ENCODE assay signal across 12 cellular contexts in the genomic region with DNA sequence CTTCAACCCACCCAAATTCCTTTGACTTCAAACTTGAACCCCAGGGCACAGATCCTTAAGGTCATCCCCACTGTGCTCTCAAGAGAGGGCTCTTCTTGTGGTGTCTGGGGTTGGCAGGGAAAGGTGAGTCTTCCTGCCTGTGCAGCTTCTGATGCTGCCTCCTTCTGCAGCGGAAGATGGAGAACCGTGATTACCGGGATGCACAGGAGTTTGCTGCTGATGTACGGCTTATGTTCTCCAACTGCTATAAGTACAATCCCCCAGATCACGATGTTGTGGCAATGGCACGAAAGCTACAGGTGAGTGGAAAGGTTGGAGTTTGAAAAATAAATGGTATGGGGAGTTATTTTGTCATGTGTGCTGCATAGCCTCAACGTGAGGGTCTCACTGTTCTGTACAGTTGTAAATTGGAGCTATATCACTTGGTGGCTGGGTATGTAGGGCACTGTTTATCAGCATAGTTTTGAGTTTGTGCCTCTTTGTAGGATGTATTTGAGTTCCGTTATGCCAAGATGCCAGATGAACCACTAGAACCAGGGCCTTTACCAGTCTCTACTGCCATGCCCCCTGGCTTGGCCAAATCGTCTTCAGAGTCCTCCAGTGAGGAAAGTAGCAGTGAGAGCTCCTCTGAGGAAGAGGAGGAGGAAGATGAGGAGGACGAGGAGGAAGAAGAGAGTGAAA. TPM values are rescaled to one million over a fixed set of nuclear protein-coding genes. Genes with fewer than 3 reads are reported as not detected.
DNase-seq lines count a peak whose midpoint lies in the region; ATAC-seq, FAIRE-seq and TF ChIP-seq lines count a peak whose summit lies in the region.
"Had no signal": no experiment of that assay in that cellular context is flagged by ENCODE, and none has a peak within 500 bp of the region (broad histone marks: within the 10 kb centered on the region; RNA-seq: fewer than 3 reads in every experiment).

No MANE protein-coding gene starts in this region.

- BruUV-seq in IMR-90 (replicated peaks; lab: Mats Ljungman, UMichigan) = no TSS peak
- BruUV-seq in K562 (replicated peaks; lab: Mats Ljungman, UMichigan) = no TSS peak

- H3K27ac ChIP-seq in CD4-positive, alpha-beta T cell (ENCODE audit: low read depth, low read length) = no peak overlapping the region
- H3K27ac ChIP-seq in IMR-90 (ENCODE audit: insufficient read depth, low read length) = no peak overlapping the region
- H3K27ac ChIP-seq in K562 (ENCODE audit: extremely low read depth, low read depth, low read length) = no peak overlapping the region
- no peak overlapping the region for H3K27ac ChIP-seq in neural progenitor cell
- H3K27ac ChIP-seq in vagina = no peak overlapping the region

- no peaks in the 10 kb centered on the region for H3K27me3 Mint-ChIP-seq in CD4-positive, alpha-beta T cell
- peaks cover 17% of the 10 kb centered on the region for H3K27me3 Mint-ChIP-seq in neural progenitor cell (ENCODE audit: insufficient read depth, low read depth)

- H4K20me1 ChIP-seq in IMR-90 (ENCODE audit: insufficient read depth, low read length) (peaks cover 98% of the 10 kb centered on the region), K562 (replicated peaks; ENCODE audit: control insufficient read depth, insufficient read depth, low read length) (peaks cover 78% of the 10 kb centered on the region), neural progenitor cell (ENCODE audit: low read depth) (peaks cover 99% of the 10 kb centered on the region)

- no peak for ATAC-seq in CD4-positive, alpha-beta T cell (ENCODE audit: poor library complexity)
- ATAC-seq in IMR-90 (ENCODE audit: low read depth) (no peak), K562 (no peak), GM18873 (IDR thresholded peaks at IDR 0.05; ENCODE audit: low FRiP score, unreplicated experiment) (no peak)

- no peak overlapping the region for H3K56ac ChIP-seq in IMR-90 (ENCODE audit: extremely low read depth, insufficient read depth, low read length)

- H3K9me1 ChIP-seq in IMR-90 (ENCODE audit: insufficient read depth, low read length) (peaks cover 9% of the 10 kb centered on the region), K562 (ENCODE audit: control insufficient read depth, insufficient read depth, low read length) (peaks cover 22% of the 10 kb centered on the region)

- H3K9me3 ChIP-seq in CD4-positive, alpha-beta T cell (ENCODE audit: control insufficient read depth, low read length) = no peaks in the 10 kb centered on the region
- H3K9me3 ChIP-seq in IMR-90 (ENCODE audit: control insufficient read depth, insufficient read depth, low read length) = no peaks in the 10 kb centered on the region
- H3K9me3 ChIP-seq in K562 (replicated peaks; ENCODE audit: control insufficient read depth, insufficient read depth, low read depth, low read length) = no peaks in the 10 kb centered on the region
- no peaks in the 10 kb centered on the region for H3K9me3 ChIP-seq in neural progenitor cell (ENCODE audit: low read depth)
- H3K9me3 ChIP-seq in vagina = no peaks in the 10 kb centered on the region
- H3K9me3 ChIP-seq: transverse colon had no signal

- H3K27me3 ChIP-seq in CD4-positive, alpha-beta T cell (ENCODE audit: control insufficient read depth, insufficient read depth, low read length) = no peaks in the 10 kb centered on the region
- no peaks in the 10 kb centered on the region for H3K27me3 ChIP-seq in IMR-90 (ENCODE audit: control insufficient read depth, insufficient read depth, low read length)
- no peaks in the 10 kb centered on the region for H3K27me3 ChIP-seq in K562 (ENCODE audit: control insufficient read depth in 2 of 2, insufficient read depth in 2 of 2, low read length in 2 of 2)
- no peaks in the 10 kb centered on the region for H3K27me3 ChIP-seq in neural progenitor cell
- no peaks in the 10 kb centered on the region for H3K27me3 ChIP-seq in vagina
- H3K27me3 ChIP-seq: transverse colon had no signal

- H3K79me2 ChIP-seq in K562 (ENCODE audit: control insufficient read depth, insufficient read depth, low read length) (peaks cover 64% of the 10 kb centered on the region), neural progenitor cell (ENCODE audit: low read depth) (peaks cover 84% of the 10 kb centered on the region)

- peaks cover 75% of the 10 kb centered on the region for H3K36me3 ChIP-seq in IMR-90 (ENCODE audit: control insufficient read depth, insufficient read depth, low read length)
- peaks cover 98% of the 10 kb centered on the region for H3K36me3 ChIP-seq in K562 (ENCODE audit: control insufficient read depth, insufficient read depth, low read length)
- H3K36me3 ChIP-seq in neural progenitor cell = peaks cover 55% of the 10 kb centered on the region
- peaks cover 0 to 85% of the 10 kb centered on the region in 2 donors for H3K36me3 ChIP-seq in vagina

- CTCF ChIA-PET in CD4-positive, alpha-beta T cell (lab: Charles Lee) = interaction anchor here (13.1 kb wide), 1 partner anchor 21 kb away, joined by 177 read pairs; the partner anchor contains the start of gene HLA-DMA
- CTCF ChIA-PET in IMR-90 (lab: Yijun Ruan, JAX) (interaction anchor here (1.9 kb wide), 1 partner anchor 91 kb away, joined by 4 read pairs; no protein-coding TSS in a partner anchor), K562 (lab: Yijun Ruan, JAX; ENCODE audit: low intra/inter-chr PET ratio) (no interaction called here)

- intact Hi-C loops in CD4-positive, alpha-beta T cell (cut with DNase I, micrococcal nuclease) = no loop called here
- intact Hi-C loops in IMR-90 (cut with micrococcal nuclease) (no loop called here), K562 (cut with micrococcal nuclease) (no loop called here), vagina (cut with DNase I) (loop anchor here (10.0 kb wide), 1 partner anchor 1003 kb away; the partner anchor contains the start of gene DXO)

- H2BK15ac ChIP-seq in IMR-90 (ENCODE audit: low read depth, low read length) = no peak overlapping the region

- H3F3A ChIP-seq in neural progenitor cell (ENCODE audit: low read depth) = peaks cover 97% of the 10 kb centered on the region

- H4K5ac ChIP-seq in IMR-90 (ENCODE audit: low read depth, low read length) = no peak overlapping the region

- no peak overlapping the region for H2BK5ac ChIP-seq in IMR-90 (ENCODE audit: low read depth, low read length, poor library complexity, severe bottlenecking)

- H3K18ac ChIP-seq in IMR-90 (ENCODE audit: low read depth, low read length) = no peak overlapping the region

- H3K9ac ChIP-seq in IMR-90 (ENCODE audit: low read depth, low read length) = no peak overlapping the region
- no peak overlapping the region; a peak in 1 of 4 replicates for H3K9ac ChIP-seq in K562 (ENCODE audit: insufficient read depth in 1 of 2, low read depth in 2 of 2, low read length in 2 of 2)
- H3K9ac ChIP-seq in neural progenitor cell = no peak overlapping the region

- H3K4me1 ChIP-seq in IMR-90 (ENCODE audit: control insufficient read depth, insufficient read depth, low read length) (peaks cover 6% of the 10 kb centered on the region; the same call in 1 of the 2 replicates), K562 (replicated peaks in 1 of 2; ENCODE audit: control insufficient read depth in 2 of 2, insufficient read depth in 2 of 2, low read length in 2 of 2) (peaks cover 9 to 12% of the 10 kb centered on the region in 2 experiments; a peak in 4 of 5 replicates), neural progenitor cell (peaks cover 12% of the 10 kb centered on the region), vagina (peaks cover 76% of the 10 kb centered on the region)

- H3K4me2 ChIP-seq in IMR-90 (ENCODE audit: low read depth, low read length) (peak overlapping the region; percentile 11; the same call in 1 of the 2 replicates), K562 (ENCODE audit: insufficient read depth, low read length) (no peak overlapping the region), neural progenitor cell (no peak overlapping the region)

- 67% methylated on average over 3 of the region's 10 CpGs; no CpG with 5 or more reads in 1 of the 2 experiments for WGBS in IMR-90 (ENCODE audit: extremely low coverage in 2 of 2, insufficient read length in 1 of 2), 2 experiments
- WGBS in K562 (ENCODE audit: insufficient coverage, low coverage, missing lambda C conversion rate) = 91% methylated on average over 10 of the region's 10 CpGs

- dilution Hi-C loops in IMR-90 (cut with HindIII; ENCODE audit: low sequenced_read_pairs, unreplicated experiment) = no loop called here

- no peak for TF ChIP-seq EP300 in K562 (IDR thresholded peaks at IDR 0.05; ENCODE audit: low read length)

- peaks cover 100% of the 10 kb centered on the region for H3K36me3 Mint-ChIP-seq in CD4-positive, alpha-beta T cell (ENCODE audit: low read depth)
- peaks cover 82% of the 10 kb centered on the region for H3K36me3 Mint-ChIP-seq in neural progenitor cell

- no peak overlapping the region for H2AK9ac ChIP-seq in IMR-90 (replicated peaks; ENCODE audit: low read depth, low read length, poor library complexity)

- no peak overlapping the region for H3K14ac ChIP-seq in IMR-90 (replicated peaks; ENCODE audit: low read depth, low read length)

- H3K4me1 Mint-ChIP-seq in CD4-positive, alpha-beta T cell (ENCODE audit: low read depth) = peaks cover 44% of the 10 kb centered on the region
- peaks cover 32% of the 10 kb centered on the region for H3K4me1 Mint-ChIP-seq in neural progenitor cell

- no peak for TF ChIP-seq POLR2A in IMR-90 (IDR thresholded peaks at IDR 0.05; ENCODE audit: low read depth, low read length)
- TF ChIP-seq POLR2A in K562 (conservative IDR thresholded peaks at IDR 0.05) = no peak
- no peak for TF ChIP-seq POLR2A in vagina (IDR thresholded peaks at IDR 0.05)

- peak overlapping the region; percentile 14; the same call in 1 of the 2 replicates for H3K23ac ChIP-seq in IMR-90 (ENCODE audit: low read depth, low read length)

- H2BK20ac ChIP-seq in IMR-90 (ENCODE audit: low read depth, low read length) = no peak overlapping the region

- no peak overlapping the region for H2AFZ ChIP-seq in IMR-90 (replicated peaks; ENCODE audit: low read length, poor library complexity)
- no peak overlapping the region for H2AFZ ChIP-seq in K562 (ENCODE audit: low read depth, low read length)
- H2AFZ ChIP-seq in neural progenitor cell (replicated peaks) = no peak overlapping the region

- no peak overlapping the region for H2BK120ac ChIP-seq in IMR-90 (ENCODE audit: low read depth, low read length)

- no peak overlapping the region for H4K8ac ChIP-seq in IMR-90 (ENCODE audit: low read depth in 2 of 2, low read length in 2 of 2)

- H2AK5ac ChIP-seq in IMR-90 (ENCODE audit: low read depth, low read length) = no peak overlapping the region

- no peaks in the 10 kb centered on the region for H3K9me3 Mint-ChIP-seq in CD4-positive, alpha-beta T cell
- no peaks in the 10 kb centered on the region for H3K9me3 Mint-ChIP-seq in neural progenitor cell

- no peak for TF ChIP-seq CTCF in CD4-positive, alpha-beta T cell (IDR thresholded peaks at IDR 0.05)
- TF ChIP-seq CTCF in IMR-90 (conservative IDR thresholded peaks at IDR 0.05; ENCODE audit: low read depth, low read length) (no peak), K562 (IDR thresholded peaks at IDR 0.05 in 2 of 3, conservative IDR thresholded peaks at IDR 0.05 in 1 of 3; ENCODE audit: insufficient read depth in 2 of 3, low read depth in 1 of 3, low read length in 3 of 3) (no peak), neural progenitor cell (IDR thresholded peaks at IDR 0.05) (no peak), vagina (IDR thresholded peaks at IDR 0.05) (no peak)

- DNase-seq in CD4-positive, alpha-beta T cell = no peak
- DNase-seq in IMR-90 = no peak
- DNase-seq in K562 (ENCODE audit: extremely low read depth in 1 of 4, low spot score in 3 of 4) = no peak
- no peak for DNase-seq in neural progenitor cell (ENCODE audit: low spot score)
- DNase-seq in vagina (ENCODE audit: extremely low spot score in 2 of 2) = no peak
- DNase-seq in SK-N-DZ (ENCODE audit: low spot score) = no peak
- DNase-seq: activated gamma-delta T cell treated with Interleukin-2 at 50 U/mL for 16 hours, NCI-H187, transverse colon had no signal

- peak overlapping the region; percentile 29 for H3K27ac Mint-ChIP-seq in CD4-positive, alpha-beta T cell
- no peak overlapping the region for H3K27ac Mint-ChIP-seq in neural progenitor cell

- POLR2A ChIA-PET in CD4-positive, alpha-beta T cell (lab: Charles Lee) = interaction anchor here (0.7 to 12.1 kb wide), 5 partner anchors 9 to 132 kb away, joined by 3 to 325 read pairs (median 7); partner anchors contain the start of genes BRD2, HLA-DMA and HLA-DMB
- POLR2A ChIA-PET in IMR-90 (lab: Charles Lee; ENCODE audit: unreplicated experiment) = no interaction called here
- POLR2A ChIA-PET in K562 (lab: Yijun Ruan, JAX) = interaction anchor here (0.6 to 13.4 kb wide), 5 partner anchors 7 to 853 kb away, joined by 3 to 384 read pairs (median 4); partner anchors contain the start of gene HLA-DMA

- no peak overlapping the region for H3K4me3 Mint-ChIP-seq in CD4-positive, alpha-beta T cell
- H3K4me3 Mint-ChIP-seq in neural progenitor cell = peak overlapping the region; percentile 39

- no peak overlapping the region for H3K4ac ChIP-seq in IMR-90 (ENCODE audit: low read depth, low read length)

- peaks cover 42 to 57% of the 10 kb centered on the region in 2 experiments for H3K79me1 ChIP-seq in IMR-90 (ENCODE audit: low read depth in 1 of 2, low read length in 2 of 2)

- H3K4me3 ChIP-seq in IMR-90 (ENCODE audit: insufficient read depth, low read depth, low read length) (no peak overlapping the region), K562 (no peak overlapping the region), neural progenitor cell (no peak overlapping the region), vagina (no peak overlapping the region)
- H3K4me3 ChIP-seq: transverse colon had no signal

- in situ Hi-C loops in IMR-90 (cut with MboI; ENCODE audit: low sequenced_read_pairs) (loop anchor here (5.0 kb wide), 1 partner anchor 40 kb away; no protein-coding TSS in a partner anchor), K562 (cut with MboI) (no loop called here)

- FAIRE-seq in K562 (lab: Jason Lieb, UNC) = no peak
- FAIRE-seq: TTC549 had no signal

- TF ChIP-seq RAD21 in IMR-90 (IDR thresholded peaks at IDR 0.05; ENCODE audit: low read length) (no peak), K562 (CRISPR knock-in tag; conservative IDR thresholded peaks at IDR 0.05 in 1 of 2, IDR thresholded peaks at IDR 0.05 in 1 of 2) (no peak)

- no peak overlapping the region for H4K91ac ChIP-seq in IMR-90 (ENCODE audit: insufficient read depth, low read depth, low read length)

RNA-seq across cellular contexts. Expression of gene BRD2, which starts 9.0 kb away (rescaled TPM):
- 100 to 1,000 TPM; 340 to 378 TPM for total RNA-seq in CD4-positive, alpha-beta T cell
- total RNA-seq in IMR-90 (2012; rRNA removed) (75.8 and 99.5 TPM in 2 replicates), K562 (2014; rRNA removed) (133 and 136 TPM in 2 replicates), K562 (2014; rRNA removed; fragmentation: Illumina TruSeq; extraction: Trizol) (135 and 136 TPM in 2 replicates), K562 (2015; rRNA removed; fragmentation: Illumina TruSeq; extraction: Trizol) (185 and 186 TPM in 2 replicates), K562 (2021) (173 and 181 TPM in 2 replicates), neural progenitor cell (ENCODE audit: low replicate concordance) (202 and 211 TPM in 2 replicates), vagina (125 TPM)
- polyA plus RNA-seq in IMR-90 (2012; rRNA removed) (140 and 144 TPM in 2 replicates), K562 (2011; rRNA removed) (189 and 242 TPM in 2 replicates), K562 (2014; fragmentation: Illumina TruSeq; extraction: Trizol) (211 and 252 TPM in 2 replicates), K562 (2014; fragmentation: Nextera tagmentation; extraction: Ambion mirVana) (100 to 1,000 TPM in 1 of 2 experiments, 10 to 100 TPM in 1; 19.0 to 113 TPM), K562 (2014; rRNA removed) (192 and 194 TPM in 2 replicates)
- polyA plus RNA-seq in IMR-90 (2012; cell fraction: cytosol; rRNA removed) = 50.6 and 64.6 TPM in 2 replicates
- 171 and 486 TPM in 2 replicates for polyA plus RNA-seq in IMR-90 (2012; cell fraction: nucleus; rRNA removed; ENCODE audit: low replicate concordance)
- total RNA-seq in K562 (2011; cell fraction: chromatin; rRNA removed; ENCODE audit: low replicate concordance) = 729 and 883 TPM in 2 replicates
- total RNA-seq in K562 (2011; cell fraction: nucleolus; rRNA removed) = 319 and 374 TPM in 2 replicates
- 421 and 486 TPM in 2 replicates for total RNA-seq in K562 (2011; cell fraction: nucleoplasm; rRNA removed)
- polyA plus RNA-seq in K562 (2011; cell fraction: cytosol; rRNA removed) = 99.8 and 136 TPM in 2 replicates
- polyA plus RNA-seq in K562 (2011; cell fraction: nucleus; rRNA removed) = 407 and 463 TPM in 2 replicates
- polyA plus RNA-seq in K562 (2012) = 164 and 174 TPM in 2 replicates
- 117 and 145 TPM in 2 replicates for polyA minus RNA-seq in K562 (2011; rRNA and poly(A)+ RNA removed)
- polyA minus RNA-seq in K562 (2011; cell fraction: cytosol; rRNA and poly(A)+ RNA removed) = 73.6 and 84.6 TPM in 2 replicates
- polyA minus RNA-seq in K562 (2011; cell fraction: nucleus; rRNA and poly(A)+ RNA removed) = 153 and 260 TPM in 2 replicates
- polyA plus RNA-seq in SK-N-DZ (2014; cell fraction: cytosol; rRNA removed) = 136 and 160 TPM in 2 replicates
- 287 and 301 TPM in 2 replicates for polyA plus RNA-seq in SK-N-DZ (2014; cell fraction: nucleus; rRNA removed)

RNA-seq across cellular contexts. Expression of gene HLA-DMA, which starts 24.5 kb away (rescaled TPM):
- 10 to 100 TPM; 14.4 to 16.5 TPM for total RNA-seq in CD4-positive, alpha-beta T cell
- total RNA-seq in IMR-90 (2012; rRNA removed) (1.7 and 2.3 TPM in 2 replicates), K562 (2014; rRNA removed) (0.23 and 0.33 TPM in 2 replicates), K562 (2014; rRNA removed; fragmentation: Illumina TruSeq; extraction: Trizol) (0.29 and 0.51 TPM in 2 replicates), K562 (2015; rRNA removed; fragmentation: Illumina TruSeq; extraction: Trizol) (0.58 and 0.60 TPM in 2 replicates), K562 (2021) (0.47 and 0.75 TPM in 2 replicates), neural progenitor cell (ENCODE audit: low replicate concordance) (5.1 and 11.9 TPM in 2 replicates), vagina (27.7 TPM)
- polyA plus RNA-seq in IMR-90 (2012; rRNA removed) (8.3 and 8.4 TPM in 2 replicates), K562 (2011; rRNA removed) (0.13 and 0.28 TPM in 2 replicates), K562 (2014; fragmentation: Illumina TruSeq; extraction: Trizol) (0.50 and 0.83 TPM in 2 replicates), K562 (2014; fragmentation: Nextera tagmentation; extraction: Ambion mirVana) (under 1 TPM; 0.18 to 0.78 TPM), K562 (2014; rRNA removed) (0.48 and 1.7 TPM in 2 replicates)
- 9.0 and 11.0 TPM in 2 replicates for polyA plus RNA-seq in IMR-90 (2012; cell fraction: cytosol; rRNA removed)
- polyA plus RNA-seq in IMR-90 (2012; cell fraction: nucleus; rRNA removed; ENCODE audit: low replicate concordance) = 11.8 and 23.1 TPM in 2 replicates
- total RNA-seq in K562 (2011; cell fraction: chromatin; rRNA removed; ENCODE audit: low replicate concordance) = 0.55 and 0.81 TPM in 2 replicates
- total RNA-seq in K562 (2011; cell fraction: nucleolus; rRNA removed) = 0.83 and 0.92 TPM in 2 replicates
- 2.4 and 2.9 TPM in 2 replicates for total RNA-seq in K562 (2011; cell fraction: nucleoplasm; rRNA removed)
- 0.56 and 0.73 TPM in 2 replicates for polyA plus RNA-seq in K562 (2011; cell fraction: cytosol; rRNA removed)
- 2.3 TPM in 2 replicates for polyA plus RNA-seq in K562 (2011; cell fraction: nucleus; rRNA removed)
- polyA plus RNA-seq in K562 (2012) = 0.76 and 1.1 TPM in 2 replicates
- 0.25 and 0.39 TPM in 2 replicates for polyA minus RNA-seq in K562 (2011; rRNA and poly(A)+ RNA removed)
- not detected in 2 replicates for polyA minus RNA-seq in K562 (2011; cell fraction: cytosol; rRNA and poly(A)+ RNA removed)
- polyA minus RNA-seq in K562 (2011; cell fraction: nucleus; rRNA and poly(A)+ RNA removed) = 1.8 and 2.3 TPM in 2 replicates
- 1.9 and 3.1 TPM in 2 replicates for polyA plus RNA-seq in SK-N-DZ (2014; cell fraction: cytosol; rRNA removed)
- 0.62 and 5.1 TPM in 2 replicates for polyA plus RNA-seq in SK-N-DZ (2014; cell fraction: nucleus; rRNA removed)

RNA-seq across cellular contexts. Expression of gene HLA-DOA, which starts 32.0 kb away (rescaled TPM):
- total RNA-seq in CD4-positive, alpha-beta T cell = 1 to 10 TPM; 5.9 to 6.1 TPM
- total RNA-seq in IMR-90 (2012; rRNA removed) = not detected in 2 replicates
- not detected in 2 replicates for polyA plus RNA-seq in IMR-90 (2012; rRNA removed)
- polyA plus RNA-seq in IMR-90 (2012; cell fraction: cytosol; rRNA removed) = not detected in 2 replicates
- not detected in 2 replicates for polyA plus RNA-seq in IMR-90 (2012; cell fraction: nucleus; rRNA removed; ENCODE audit: low replicate concordance)
- total RNA-seq in K562 (2011; cell fraction: chromatin; rRNA removed; ENCODE audit: low replicate concordance) = not detected in 2 replicates
- total RNA-seq in K562 (2011; cell fraction: nucleolus; rRNA removed) = not detected in 2 replicates
- total RNA-seq in K562 (2011; cell fraction: nucleoplasm; rRNA removed) = not detected in 2 replicates
- total RNA-seq in K562 (2014; rRNA removed) = not detected in 2 replicates
- not detected in 2 replicates for total RNA-seq in K562 (2014; rRNA removed; fragmentation: Illumina TruSeq; extraction: Trizol)
- total RNA-seq in K562 (2015; rRNA removed; fragmentation: Illumina TruSeq; extraction: Trizol) = not detected in 2 replicates
- total RNA-seq in K562 (2021) = 0.07 TPM in 1 of 2 replicates, not detected in the other
- not detected in 2 replicates for polyA plus RNA-seq in K562 (2011; rRNA removed)
- not detected in 2 replicates for polyA plus RNA-seq in K562 (2011; cell fraction: cytosol; rRNA removed)
- polyA plus RNA-seq in K562 (2011; cell fraction: nucleus; rRNA removed) = not detected in 2 replicates
- not detected in 2 replicates for polyA plus RNA-seq in K562 (2012)
- not detected in 2 replicates for polyA plus RNA-seq in K562 (2014; fragmentation: Illumina TruSeq; extraction: Trizol)
- polyA plus RNA-seq in K562 (2014; fragmentation: Nextera tagmentation; extraction: Ambion mirVana) = not detected
- not detected in 2 replicates for polyA plus RNA-seq in K562 (2014; rRNA removed)
- not detected in 2 replicates for polyA minus RNA-seq in K562 (2011; rRNA and poly(A)+ RNA removed)
- not detected in 2 replicates for polyA minus RNA-seq in K562 (2011; cell fraction: cytosol; rRNA and poly(A)+ RNA removed)
- polyA minus RNA-seq in K562 (2011; cell fraction: nucleus; rRNA and poly(A)+ RNA removed) = not detected in 2 replicates
- 38.0 and 52.2 TPM in 2 replicates for total RNA-seq in neural progenitor cell (ENCODE audit: low replicate concordance)
- 30.2 TPM for total RNA-seq in vagina
- 0.02 TPM in 1 of 2 replicates, not detected in the other for polyA plus RNA-seq in SK-N-DZ (2014; cell fraction: cytosol; rRNA removed)
- polyA plus RNA-seq in SK-N-DZ (2014; cell fraction: nucleus; rRNA removed) = 0.08 TPM in 1 of 2 replicates, not detected in the other
- total RNA-seq: HT1080 had no signal

RNA-seq across cellular contexts. Expression of gene HLA-DMB, which starts 36.6 kb away (rescaled TPM):
- total RNA-seq in CD4-positive, alpha-beta T cell = 1 to 10 TPM; 4.6 to 6.0 TPM
- 0.18 and 0.28 TPM in 2 replicates for total RNA-seq in IMR-90 (2012; rRNA removed)
- 0.19 and 0.20 TPM in 2 replicates for polyA plus RNA-seq in IMR-90 (2012; rRNA removed)
- 0.10 and 0.18 TPM in 2 replicates for polyA plus RNA-seq in IMR-90 (2012; cell fraction: cytosol; rRNA removed)
- polyA plus RNA-seq in IMR-90 (2012; cell fraction: nucleus; rRNA removed; ENCODE audit: low replicate concordance) = 0.14 and 0.15 TPM in 2 replicates
- not detected in 2 replicates for total RNA-seq in K562 (2011; cell fraction: chromatin; rRNA removed; ENCODE audit: low replicate concordance)
- not detected in 2 replicates for total RNA-seq in K562 (2011; cell fraction: nucleolus; rRNA removed)
- not detected in 2 replicates for total RNA-seq in K562 (2011; cell fraction: nucleoplasm; rRNA removed)
- not detected in 2 replicates for total RNA-seq in K562 (2014; rRNA removed)
- total RNA-seq in K562 (2014; rRNA removed; fragmentation: Illumina TruSeq; extraction: Trizol) = not detected in 2 replicates
- not detected in 2 replicates for total RNA-seq in K562 (2015; rRNA removed; fragmentation: Illumina TruSeq; extraction: Trizol)
- total RNA-seq in K562 (2021) = 0.18 and 0.38 TPM in 2 replicates
- not detected in 2 replicates for polyA plus RNA-seq in K562 (2011; rRNA removed)
- not detected in 2 replicates for polyA plus RNA-seq in K562 (2011; cell fraction: cytosol; rRNA removed)
- polyA plus RNA-seq in K562 (2011; cell fraction: nucleus; rRNA removed) = not detected in 2 replicates
- polyA plus RNA-seq in K562 (2012) = not detected in 2 replicates
- not detected in 2 replicates for polyA plus RNA-seq in K562 (2014; fragmentation: Illumina TruSeq; extraction: Trizol)
- polyA plus RNA-seq in K562 (2014; fragmentation: Nextera tagmentation; extraction: Ambion mirVana) = not detected
- polyA plus RNA-seq in K562 (2014; rRNA removed) = 0.03 TPM in 1 of 2 replicates, not detected in the other
- not detected in 2 replicates for polyA minus RNA-seq in K562 (2011; rRNA and poly(A)+ RNA removed)
- not detected in 2 replicates for polyA minus RNA-seq in K562 (2011; cell fraction: cytosol; rRNA and poly(A)+ RNA removed)
- polyA minus RNA-seq in K562 (2011; cell fraction: nucleus; rRNA and poly(A)+ RNA removed) = not detected in 2 replicates
- 4.3 and 4.5 TPM in 2 replicates for total RNA-seq in neural progenitor cell (ENCODE audit: low replicate concordance)
- 10.3 TPM for total RNA-seq in vagina
- not detected in 2 replicates for polyA plus RNA-seq in SK-N-DZ (2014; cell fraction: cytosol; rRNA removed)
- polyA plus RNA-seq in SK-N-DZ (2014; cell fraction: nucleus; rRNA removed) = 0.24 TPM in 1 of 2 replicates, not detected in the other
